ENCODE assay signal across 27 cellular contexts in genomic region chr9:137781906-137782585, GRCh38.
DNase-seq lines count a peak whose midpoint lies in the region; ATAC-seq and TF ChIP-seq lines count a peak whose summit lies in the region.
"Had no signal": no experiment of that assay in that cellular context is flagged by ENCODE, and none has a peak within 500 bp of the region (broad histone marks: within the 10 kb centered on the region; RNA-seq: fewer than 3 reads in every experiment).

No MANE protein-coding gene starts in this region.

- H2BK12ac ChIP-seq in H9 (ENCODE audit: insufficient read length, low read depth, low read length), result no peak overlapping the region

- H3K9me3 Mint-ChIP-seq in H9 (no peaks in the 10 kb centered on the region), WTC11 (no peaks in the 10 kb centered on the region), nephron (no peaks in the 10 kb centered on the region)
- no peaks in the 10 kb centered on the region for H3K9me3 Mint-ChIP-seq in activated naive CD4-positive, alpha-beta T cell treated with anti-CD3 and anti-CD28 coated beads, Interleukin-2, amount 10 ng/mL, durations not matched to agents 7 days and 5 days
- H3K9me3 Mint-ChIP-seq: CD8-positive, alpha-beta memory T cell; IgD-negative memory B cell had no signal

- no peak overlapping the region for H2BK15ac ChIP-seq in H9 (ENCODE audit: low read depth, low read length)

- TF ChIP-seq POLR2A in spleen (IDR thresholded peaks at IDR 0.05), result no peak
- TF ChIP-seq POLR2A in GM18505 (IDR thresholded peaks at IDR 0.05; ENCODE audit: borderline replicate concordance, extremely low read depth, insufficient read depth, insufficient read length), result no peak

- H2AK5ac ChIP-seq in H9 (ENCODE audit: insufficient read length, low read length), result no peak overlapping the region

- no peak overlapping the region for H4K91ac ChIP-seq in H9 (ENCODE audit: insufficient read length, low read depth, low read length)

- H3K23me2 ChIP-seq in H9 (ENCODE audit: insufficient read length, low read depth, low read length, poor library complexity, severe bottlenecking), result no peaks in the 10 kb centered on the region

- peaks cover 5 to 93% (median 80%) of the 10 kb centered on the region in 6 donors for H3K36me3 ChIP-seq in spleen

- no peak overlapping the region for H3K4ac ChIP-seq in H9 (ENCODE audit: low read depth, low read length)

- no peak overlapping the region for H3K4me3 ChIP-seq in spleen
- H3K4me3 ChIP-seq: A549, GM12878, SJSA1 had no signal

- H3K9me3 ChIP-seq in H9 (ENCODE audit: control insufficient read depth, low read depth, low read length) (no peaks in the 10 kb centered on the region), spleen (no peaks in the 10 kb centered on the region)
- H3K9me3 ChIP-seq: A549, SJSA1 had no signal

- intact Hi-C loops in spleen (cut with DNase I; ENCODE audit: low total_unique reads), result no loop called here

- H3K36me3 Mint-ChIP-seq in H9 (ENCODE audit: insufficient read depth in 1 of 3, low read depth in 3 of 3) (peaks cover 31 to 59% (median 43%) of the 10 kb centered on the region in 3 experiments), WTC11 (peaks cover 32% of the 10 kb centered on the region), nephron (ENCODE audit: low read depth) (peaks cover 40% of the 10 kb centered on the region)
- H3K36me3 Mint-ChIP-seq in activated naive CD4-positive, alpha-beta T cell treated with anti-CD3 and anti-CD28 coated beads, Interleukin-2, amount 10 ng/mL, durations not matched to agents 7 days and 5 days, result peaks cover 37% of the 10 kb centered on the region

- no peak for TF ChIP-seq CTCF in H9 (conservative IDR thresholded peaks at IDR 0.05)
- TF ChIP-seq CTCF in WTC11 (IDR thresholded peaks at IDR 0.05), result no peak
- TF ChIP-seq CTCF in nephron (IDR thresholded peaks at IDR 0.05; ENCODE audit: unreplicated experiment in 3 of 3), result no peak
- no peak for TF ChIP-seq CTCF in spleen (IDR thresholded peaks at IDR 0.05 in 8 of 11, conservative IDR thresholded peaks at IDR 0.05 in 3 of 11)

- no peak overlapping the region for H3K23ac ChIP-seq in H9 (ENCODE audit: insufficient read length, low read depth, low read length)

- no peak overlapping the region for H3K56ac ChIP-seq in H9 (ENCODE audit: insufficient read length, low read depth, low read length)

- H3K4me1 Mint-ChIP-seq in H9 (peaks cover 26 to 27% of the 10 kb centered on the region in 2 experiments), WTC11 (peaks cover 20% of the 10 kb centered on the region), nephron (peaks cover 44% of the 10 kb centered on the region)
- H3K4me1 Mint-ChIP-seq in activated naive CD4-positive, alpha-beta T cell treated with anti-CD3 and anti-CD28 coated beads, Interleukin-2, amount 10 ng/mL, durations not matched to agents 7 days and 5 days, result peaks cover 5% of the 10 kb centered on the region
- H3K4me1 Mint-ChIP-seq: B cell had no signal

- no peak overlapping the region for H2AFZ ChIP-seq in H9 (ENCODE audit: low read length)

- H3K27ac ChIP-seq in H9 (ENCODE audit: insufficient read length, low read depth, low read length) (no peak overlapping the region), spleen (no peak overlapping the region)
- H3K27ac ChIP-seq: A549, C4-2B, KMS-11, SJSA1 had no signal

- H2BK20ac ChIP-seq in H9 (ENCODE audit: low read depth, low read length, poor library complexity, severe bottlenecking), result no peak overlapping the region

- no peak overlapping the region for H2BK120ac ChIP-seq in H9 (ENCODE audit: low read depth, low read length, poor library complexity, severe bottlenecking)

- H4K8ac ChIP-seq in H9 (replicated peaks; ENCODE audit: insufficient read length, low read depth, low read length), result no peak overlapping the region

- H3K9ac ChIP-seq in H9 (ENCODE audit: extremely low read depth, insufficient read length, low read length), result no peak overlapping the region
- H3K9ac ChIP-seq: KMS-11 had no signal

- H3K27ac Mint-ChIP-seq in H9, result peak overlapping the region in 2 of 3 experiments; percentile 46 to 52; a peak in 3 of 7 replicates
- peak overlapping the region; percentile 48 for H3K27ac Mint-ChIP-seq in WTC11
- H3K27ac Mint-ChIP-seq in nephron, result peak overlapping the region; percentile 12 to 93 (median 86)
- no peak overlapping the region for H3K27ac Mint-ChIP-seq in activated naive CD4-positive, alpha-beta T cell treated with anti-CD3 and anti-CD28 coated beads, Interleukin-2, amount 10 ng/mL, durations not matched to agents 7 days and 5 days

- H4K5ac ChIP-seq in H9 (ENCODE audit: insufficient read length, low read depth, low read length), result no peak overlapping the region

- H3K4me1 ChIP-seq in H9 (ENCODE audit: insufficient read depth, low read length), result peaks cover 7% of the 10 kb centered on the region; the same call in 1 of the 2 replicates
- H3K4me1 ChIP-seq in spleen, result no peaks in the 10 kb centered on the region
- H3K4me1 ChIP-seq: A549, SJSA1 had no signal

- no peak overlapping the region for H3K18ac ChIP-seq in H9 (ENCODE audit: insufficient read length, low read depth, low read length)

- H3K4me3 Mint-ChIP-seq in H9 (no peak overlapping the region), WTC11 (no peak overlapping the region), nephron (no peak overlapping the region)
- H3K4me3 Mint-ChIP-seq in activated naive CD4-positive, alpha-beta T cell treated with anti-CD3 and anti-CD28 coated beads, Interleukin-2, amount 10 ng/mL, durations not matched to agents 7 days and 5 days, result no peak overlapping the region
- H3K4me3 Mint-ChIP-seq: B cell; CD8-positive, alpha-beta memory T cell; IgD-negative memory B cell had no signal

- CTCF ChIA-PET in WTC11 (lab: Charles Lee), result no interaction called here
- CTCF ChIA-PET in activated naive CD4-positive, alpha-beta T cell treated with anti-CD3 and anti-CD28 coated beads, Interleukin-2, amount 10 ng/mL, durations not matched to agents 7 days and 5 days (lab: Charles Lee), result no interaction called here

- H3K4me2 ChIP-seq in H9 (ENCODE audit: insufficient read depth, insufficient read length, low read length), result no peak overlapping the region
- H3K4me2 ChIP-seq: A549, KMS-11 had no signal

- no peaks in the 10 kb centered on the region; the same call in 1 of the 2 replicates for H3K79me2 ChIP-seq in H9 (ENCODE audit: insufficient read depth, low read length)

- no CpG with 5 or more reads among the region's 29 CpGs for WGBS in H9 (ENCODE audit: extremely low coverage, insufficient read length, low lambda C conversion rate)
- WGBS in spleen, 5 donors, result 96 to 98% (median 96%) methylated on average over 28 to 29 of the region's 29 CpGs

- POLR2A ChIA-PET in WTC11 (lab: Charles Lee), result no interaction called here

- H3K27me3 Mint-ChIP-seq in H9 (ENCODE audit: low read depth), result no peaks in the 10 kb centered on the region; the same call in 1 of the 2 replicates
- H3K27me3 Mint-ChIP-seq in WTC11 (ENCODE audit: low read depth), result no peaks in the 10 kb centered on the region
- no peaks in the 10 kb centered on the region for H3K27me3 Mint-ChIP-seq in nephron (ENCODE audit: low read depth)
- H3K27me3 Mint-ChIP-seq in activated naive CD4-positive, alpha-beta T cell treated with anti-CD3 and anti-CD28 coated beads, Interleukin-2, amount 10 ng/mL, durations not matched to agents 7 days and 5 days, result no peaks in the 10 kb centered on the region
- H3K27me3 Mint-ChIP-seq: B cell, IgD-negative memory B cell had no signal

- H3K27me3 ChIP-seq in H9 (ENCODE audit: insufficient read depth, low read length), result no peaks in the 10 kb centered on the region
- H3K27me3 ChIP-seq in spleen (replicated peaks in 1 of 7), result no peaks in the 10 kb centered on the region
- H3K27me3 ChIP-seq: SJSA1 had no signal

- no peak overlapping the region for H2BK5ac ChIP-seq in H9 (ENCODE audit: insufficient read length, low read length)

- no peaks in the 10 kb centered on the region for H3K79me1 ChIP-seq in H9 (ENCODE audit: insufficient read depth, low read depth, low read length, poor library complexity, severe bottlenecking)

- no peak overlapping the region for H3K14ac ChIP-seq in H9 (ENCODE audit: insufficient read depth, low read length)

- ATAC-seq in WTC11, result no peak
- ATAC-seq in GM18505 (IDR thresholded peaks at IDR 0.05; ENCODE audit: unreplicated experiment), result no peak
- ATAC-seq: A549, GM12878, HCT116, PC-3, Right ventricle myocardium inferior had no signal

- DNase-seq in H9 (no peak), WTC11 (ENCODE audit: low spot score) (no peak), spleen (peak; percentile 52), superior temporal gyrus (ENCODE audit: extremely low spot score) (no peak)
- no peak for DNase-seq in activated naive CD4-positive, alpha-beta T cell treated with anti-CD3 and anti-CD28 coated beads, Interleukin-2, amount 10 ng/mL, durations not matched to agents 7 days and 5 days
- DNase-seq: CD8-positive, alpha-beta memory T cell; DMS 273 treated with DMSO at 0.1 percent for 48 hours; DMS79; EL; GDM1; MM.1S; NCI-H2029; NCI-H446; NCI-H524 treated with DMSO at 0.1 percent for 48 hours; NCI-H774; PC-3 had no signal

- no peak overlapping the region for H3T11ph ChIP-seq in H9 (ENCODE audit: low read length)

- no peaks in the 10 kb centered on the region for H4K20me1 ChIP-seq in H9 (ENCODE audit: control insufficient read depth, insufficient read depth, insufficient read length)

TF ChIP-seq in WTC11, 78 proteins besides CTCF, POLR2A, EP300 and RAD21 (continues in another document):
- TF ChIP-seq ZNF416 (CRISPR knock-in tag; IDR thresholded peaks at IDR 0.05) (no peak), NFE2L1 (CRISPR knock-in tag; IDR thresholded peaks at IDR 0.05) (no peak), TP53 (CRISPR knock-in tag; IDR thresholded peaks at IDR 0.05) (no peak), CREM (CRISPR knock-in tag; IDR thresholded peaks at IDR 0.05) (no peak), CBFB (CRISPR knock-in tag; IDR thresholded peaks at IDR 0.05; ENCODE audit: low read depth) (no peak)
- TF ChIP-seq, protein P1, sequence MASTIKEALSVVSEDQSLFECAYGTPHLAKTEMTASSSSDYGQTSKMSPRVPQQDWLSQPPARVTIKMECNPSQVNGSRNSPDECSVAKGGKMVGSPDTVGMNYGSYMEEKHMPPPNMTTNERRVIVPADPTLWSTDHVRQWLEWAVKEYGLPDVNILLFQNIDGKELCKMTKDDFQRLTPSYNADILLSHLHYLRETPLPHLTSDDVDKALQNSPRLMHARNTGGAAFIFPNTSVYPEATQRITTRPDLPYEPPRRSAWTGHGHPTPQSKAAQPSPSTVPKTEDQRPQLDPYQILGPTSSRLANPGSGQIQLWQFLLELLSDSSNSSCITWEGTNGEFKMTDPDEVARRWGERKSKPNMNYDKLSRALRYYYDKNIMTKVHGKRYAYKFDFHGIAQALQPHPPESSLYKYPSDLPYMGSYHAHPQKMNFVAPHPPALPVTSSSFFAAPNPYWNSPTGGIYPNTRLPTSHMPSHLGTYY (CRISPR knock-in tag; IDR thresholded peaks at IDR 0.05), result no peak
- TF ChIP-seq, protein P2, sequence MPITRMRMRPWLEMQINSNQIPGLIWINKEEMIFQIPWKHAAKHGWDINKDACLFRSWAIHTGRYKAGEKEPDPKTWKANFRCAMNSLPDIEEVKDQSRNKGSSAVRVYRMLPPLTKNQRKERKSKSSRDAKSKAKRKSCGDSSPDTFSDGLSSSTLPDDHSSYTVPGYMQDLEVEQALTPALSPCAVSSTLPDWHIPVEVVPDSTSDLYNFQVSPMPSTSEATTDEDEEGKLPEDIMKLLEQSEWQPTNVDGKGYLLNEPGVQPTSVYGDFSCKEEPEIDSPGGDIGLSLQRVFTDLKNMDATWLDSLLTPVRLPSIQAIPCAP (CRISPR knock-in tag; IDR thresholded peaks at IDR 0.05), result no peak
